ENCODE assay signal across 21 cellular contexts in the genomic region with DNA sequence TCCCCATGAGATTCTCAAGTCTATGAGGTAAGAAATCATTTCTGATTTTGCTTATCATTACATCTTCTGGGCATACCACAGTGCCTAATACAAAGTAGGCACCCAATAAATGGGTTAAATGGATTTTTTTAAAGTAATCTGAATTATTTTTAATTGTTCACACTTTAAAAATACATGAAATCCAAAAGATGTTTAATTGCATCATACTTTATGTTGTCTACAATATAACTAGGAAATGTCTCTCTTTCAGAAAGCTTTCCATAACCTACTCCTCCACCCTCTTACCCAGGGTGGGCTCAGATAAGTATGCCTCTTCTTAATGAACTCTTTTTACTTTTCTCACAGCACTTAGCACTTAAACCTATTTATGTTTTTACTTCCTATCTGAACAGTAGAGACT.
"Had no signal": no experiment of that assay in that cellular context is flagged by ENCODE, and none has a peak within 500 bp of the region (broad histone marks: within the 10 kb centered on the region; RNA-seq: fewer than 3 reads in every experiment).

No MANE protein-coding gene starts in this region.

- ATAC-seq: activated CD4-positive, CD25-positive, alpha-beta regulatory T cell treated with anti-CD3 and anti-CD28 coated beads, Interleukin-2, amount 50 U/mL, for 24 hours; activated T-cell treated with anti-CD3 and anti-CD28 coated beads, Interleukin-2, amount 50 U/mL, for 72 hours; mucosa of descending colon; naive thymus-derived CD4-positive, alpha-beta T cell; pancreas; right lobe of liver had no signal

- H3K9me3 ChIP-seq: mucosa of descending colon, neutrophil, pancreas, upper lobe of left lung had no signal

- H3K4me3 Mint-ChIP-seq: activated CD4-positive, alpha-beta T cell treated with anti-CD3 and anti-CD28 coated beads, Interleukin-2, amount 10 ng/mL, durations not matched to agents 7 days and 5 days; activated naive CD8-positive, alpha-beta T cell; activated T-cell treated with anti-CD3 and anti-CD28 coated beads, Interleukin-2, amount 50 U/mL, for 72 hours had no signal

- H3K27me3 ChIP-seq: esophagus squamous epithelium, neutrophil, pancreas, right lobe of liver, upper lobe of left lung had no signal

- FAIRE-seq: pancreas, small intestine had no signal

- DNase-seq: activated CD4-positive, alpha-beta T cell treated with anti-CD3 and anti-CD28 coated beads, Interleukin-2, amount 10 ng/mL, durations not matched to agents 7 days and 5 days; activated CD8-positive, alpha-beta memory T cell treated with anti-CD3 and anti-CD28 coated beads for 24 hours; activated CD8-positive, alpha-beta memory T cell treated with anti-CD3 and anti-CD28 coated beads, Interleukin-2, amount 50 U/mL, for 48 hours; activated gamma-delta T cell; activated T-cell treated with anti-CD3 and anti-CD28 coated beads, Interleukin-2, amount 50 U/mL, for 72 hours; dermis blood vessel endothelial cell; effector memory CD4-positive, alpha-beta T cell; esophagus squamous epithelium; mesenchymal stem cell; mucosa of descending colon; naive thymus-derived CD4-positive, alpha-beta T cell; pancreas; right lobe of liver; small intestine; stimulated activated CD4-positive, alpha-beta T cell treated with anti-CD3 and anti-CD28 coated beads, Interleukin-15, amount 100 ng/mL, for 24 hours; stimulated activated CD4-positive, alpha-beta T cell treated with anti-CD3 and anti-CD28 coated beads, Interleukin-2, amount 100 ng/mL, for 48 hours; upper lobe of left lung had no signal

- H3K4me1 ChIP-seq: esophagus squamous epithelium, right lobe of liver had no signal

- H3K36me3 ChIP-seq: pancreas, thoracic aorta had no signal

- H3K27ac ChIP-seq: esophagus squamous epithelium, neutrophil, pancreas, right lobe of liver, thoracic aorta, upper lobe of left lung had no signal

- H3K27me3 Mint-ChIP-seq: activated CD4-positive, alpha-beta T cell treated with anti-CD3 and anti-CD28 coated beads, Interleukin-2, amount 10 ng/mL, durations not matched to agents 7 days and 5 days; activated naive CD8-positive, alpha-beta T cell; naive thymus-derived CD4-positive, alpha-beta T cell had no signal

- H3K4me3 ChIP-seq: esophagus squamous epithelium, mucosa of descending colon, pancreas, right lobe of liver, thoracic aorta, upper lobe of left lung had no signal

- H3K9me3 Mint-ChIP-seq: activated T-cell treated with anti-CD3 and anti-CD28 coated beads, Interleukin-2, amount 50 U/mL, for 72 hours had no signal

- H3K27ac Mint-ChIP-seq: activated CD4-positive, alpha-beta T cell treated with anti-CD3 and anti-CD28 coated beads, Interleukin-2, amount 10 ng/mL, durations not matched to agents 7 days and 5 days; activated naive CD8-positive, alpha-beta T cell; activated T-cell treated with anti-CD3 and anti-CD28 coated beads, Interleukin-2, amount 50 U/mL, for 72 hours had no signal
